Comparison of ENCODE assay signal across 13 cellular contexts in genomic region chr1:42927920-42928505, GRCh38. TPM values are rescaled to one million over a fixed set of nuclear protein-coding genes. Genes with fewer than 3 reads are reported as not detected.
DNase-seq lines count a peak whose midpoint lies in the region; ATAC-seq, FAIRE-seq and TF ChIP-seq lines count a peak whose summit lies in the region.
"Had no signal": no experiment of that assay in that cellular context is flagged by ENCODE, and none has a peak within 500 bp of the region (broad histone marks: within the 10 kb centered on the region; RNA-seq: fewer than 3 reads in every experiment).

No MANE protein-coding gene starts in this region.

- no peak overlapping the region for H3K4me2 ChIP-seq in HepG2 (ENCODE audit: low read depth, low read length)

- POLR2A ChIA-PET in HepG2 (lab: Yijun Ruan, JAX), result interaction anchor here (1.4 kb wide), 1 partner anchor 52 kb away, joined by 3 read pairs; no protein-coding TSS in a partner anchor

- ATAC-seq in HepG2, result no peak
- no peak for ATAC-seq in right lobe of liver
- no peak for ATAC-seq in RWPE2 (ENCODE audit: low read depth)
- ATAC-seq in stimulated activated naive B cell treated with anti-CD40 and anti-IgM and Interleukin-4, amounts not matched to agents 10 μg/mL and 1 μg/mL and 100 μg/mL, for 72 hours (replicated peaks), result no peak
- ATAC-seq: psoas muscle had no signal

- WGBS in HepG2 (ENCODE audit: low lambda C conversion rate), result 98% methylated on average over 9 of the region's 10 CpGs
- 88% methylated on average over 2 of the region's 10 CpGs for WGBS in right lobe of liver (ENCODE audit: insufficient coverage, low coverage, low lambda C conversion rate, missing lambda C conversion rate)
- 55 to 75% methylated on average over 3 to 6 of the region's 10 CpGs for WGBS in esophagus squamous epithelium, 2 donors

- H3K27me3 Mint-ChIP-seq in stimulated activated naive B cell treated with anti-CD40 and anti-IgM and Interleukin-4, amounts not matched to agents 10 μg/mL and 1 μg/mL and 100 μg/mL, for 72 hours, result no peaks in the 10 kb centered on the region

- peaks cover 14% of the 10 kb centered on the region for H3K79me2 ChIP-seq in HepG2 (ENCODE audit: insufficient read depth, low read length)

- peak overlapping the region in 1 of 2 donors; percentile 13 for H3K4me3 Mint-ChIP-seq in stimulated activated naive B cell treated with anti-CD40 and anti-IgM and Interleukin-4, amounts not matched to agents 10 μg/mL and 1 μg/mL and 100 μg/mL, for 72 hours

- H3K9me3 ChIP-seq in HepG2 (ENCODE audit: low read length), result no peaks in the 10 kb centered on the region
- no peaks in the 10 kb centered on the region for H3K9me3 ChIP-seq in right lobe of liver
- H3K9me3 ChIP-seq in RWPE2 (ENCODE audit: severe bottlenecking), result no peaks in the 10 kb centered on the region
- H3K9me3 ChIP-seq in esophagus squamous epithelium, result no peaks in the 10 kb centered on the region
- H3K9me3 ChIP-seq: psoas muscle had no signal

- H3K9ac ChIP-seq in HepG2 (ENCODE audit: insufficient read depth, low read depth, low read length), result no peak overlapping the region

- DNase-seq in HepG2 (ENCODE audit: low spot score) (no peak), right lobe of liver (no peak), RWPE2 (ENCODE audit: low spot score) (no peak), esophagus squamous epithelium (lab: John Stamatoyannopoulos, UW) (no peak), NCI-H524 (lab: John Stamatoyannopoulos, UW) (no peak), C1 segment of cervical spinal cord (lab: John Stamatoyannopoulos, UW) (no peak), NCI-H345 treated with DMSO at 0.1 percent for 48 hours (lab: John Stamatoyannopoulos, UW; ENCODE audit: unreplicated experiment) (no peak)
- no peak for DNase-seq in stimulated activated naive B cell treated with anti-CD40 and anti-IgM and Interleukin-4, amounts not matched to agents 10 μg/mL and 1 μg/mL and 100 μg/mL, for 72 hours
- DNase-seq: effector CD8-positive, alpha-beta T cell; NCI-H1105; NCI-H446 treated with DMSO at 0.1 percent for 48 hours; psoas muscle; stimulated activated CD4-positive, alpha-beta T cell treated with anti-CD3 and anti-CD28 coated beads, Interleukin-2, amount 100 ng/mL, for 48 hours had no signal

- peaks cover 62 to 81% of the 10 kb centered on the region in 2 donors for H3K4me1 Mint-ChIP-seq in stimulated activated naive B cell treated with anti-CD40 and anti-IgM and Interleukin-4, amounts not matched to agents 10 μg/mL and 1 μg/mL and 100 μg/mL, for 72 hours

- no peak overlapping the region for H2AFZ ChIP-seq in HepG2 (ENCODE audit: low read length)

- no peak for FAIRE-seq in HepG2 (lab: Jason Lieb, UNC)

- no peak overlapping the region for H3K27ac ChIP-seq in HepG2 (ENCODE audit: extremely low read length, insufficient read depth, low read length)
- H3K27ac ChIP-seq in right lobe of liver, result no peak overlapping the region
- H3K27ac ChIP-seq in RWPE2 (ENCODE audit: poor library complexity, severe bottlenecking), result peak overlapping the region; percentile 99
- H3K27ac ChIP-seq in esophagus squamous epithelium, result peak overlapping the region in 3 of 4 donors; percentile 24 to 32 (median 29)
- H3K27ac ChIP-seq: psoas muscle had no signal

- H4K20me1 ChIP-seq in HepG2 (ENCODE audit: insufficient read depth, low read length), result peaks cover 70% of the 10 kb centered on the region

- TF ChIP-seq CTCF in HepG2 (CRISPR knock-in tag; IDR thresholded peaks at IDR 0.05) (no peak), right lobe of liver (IDR thresholded peaks at IDR 0.05) (no peak), RWPE2 (IDR thresholded peaks at IDR 0.05; ENCODE audit: poor library complexity, severe bottlenecking) (no peak), esophagus squamous epithelium (IDR thresholded peaks at IDR 0.05) (no peak)

- H3K4me1 ChIP-seq in HepG2 (ENCODE audit: insufficient read depth, low read length) (peaks cover 64% of the 10 kb centered on the region), right lobe of liver (no peaks in the 10 kb centered on the region), RWPE2 (ENCODE audit: insufficient read depth, poor library complexity, severe bottlenecking) (peaks cover 24% of the 10 kb centered on the region), esophagus squamous epithelium (peaks cover 29 to 81% (median 29%) of the 10 kb centered on the region in 3 donors)
- H3K4me1 ChIP-seq: psoas muscle had no signal

- TF ChIP-seq POLR2A in HepG2 (IDR thresholded peaks at IDR 0.05; ENCODE audit: insufficient read depth in 1 of 2, low read depth in 2 of 2, low read length in 2 of 2), result no peak; a peak in 1 of 4 replicates
- TF ChIP-seq POLR2A in right lobe of liver (IDR thresholded peaks at IDR 0.05), result no peak
- no peak for TF ChIP-seq POLR2A in esophagus squamous epithelium (IDR thresholded peaks at IDR 0.05)

- in situ Hi-C loops in HepG2 (cut with HindIII; ENCODE audit: extremely low pct_ligation_motif_present, low pct_unique_long_range_greater_than_20kb), result no loop called here

- H3K36me3 ChIP-seq in HepG2 (replicated peaks in 1 of 2; ENCODE audit: control insufficient read depth in 1 of 2, insufficient read depth in 2 of 2, low read length in 2 of 2) (peaks cover 58 to 78% of the 10 kb centered on the region in 2 experiments), right lobe of liver (peaks cover 0 to 4% (median 0%) of the 10 kb centered on the region in 4 donors), RWPE2 (ENCODE audit: low read depth) (peaks cover 75% of the 10 kb centered on the region), esophagus squamous epithelium (peaks cover 43 to 64% (median 48%) of the 10 kb centered on the region in 3 donors)

- peaks cover 51 to 73% of the 10 kb centered on the region in 2 donors for H3K36me3 Mint-ChIP-seq in stimulated activated naive B cell treated with anti-CD40 and anti-IgM and Interleukin-4, amounts not matched to agents 10 μg/mL and 1 μg/mL and 100 μg/mL, for 72 hours

- H3K4me3 ChIP-seq in HepG2 (replicated peaks in 1 of 3; ENCODE audit: insufficient read depth in 1 of 3, low read depth in 2 of 3, low read length in 3 of 3), result no peak overlapping the region
- H3K4me3 ChIP-seq in right lobe of liver, result no peak overlapping the region
- H3K4me3 ChIP-seq in RWPE2 (ENCODE audit: severe bottlenecking), result no peak overlapping the region
- no peak overlapping the region for H3K4me3 ChIP-seq in esophagus squamous epithelium
- H3K4me3 ChIP-seq: psoas muscle had no signal

- H3K27me3 ChIP-seq in HepG2 (ENCODE audit: control insufficient read depth in 1 of 2, insufficient read depth in 2 of 2, low read length in 2 of 2) (no peaks in the 10 kb centered on the region), right lobe of liver (no peaks in the 10 kb centered on the region), RWPE2 (ENCODE audit: insufficient read depth, poor library complexity, severe bottlenecking) (no peaks in the 10 kb centered on the region), esophagus squamous epithelium (no peaks in the 10 kb centered on the region)

- no TSS peak for BruUV-seq in HepG2 (replicated peaks; lab: Mats Ljungman, UMichigan)

- CTCF ChIA-PET in HepG2 (lab: Yijun Ruan, JAX; ENCODE audit: low intra/inter-chr PET ratio, low total read pairs), result no interaction called here

- H3K27ac Mint-ChIP-seq in stimulated activated naive B cell treated with anti-CD40 and anti-IgM and Interleukin-4, amounts not matched to agents 10 μg/mL and 1 μg/mL and 100 μg/mL, for 72 hours, result peak overlapping the region; percentile 96

- intact Hi-C loops in HepG2 (cut with micrococcal nuclease; ENCODE audit: unreplicated experiment) (no loop called here), right lobe of liver (cut with DNase I) (no loop called here), esophagus squamous epithelium (cut with DNase I) (no loop called here)

- no peaks in the 10 kb centered on the region for H3K9me3 Mint-ChIP-seq in stimulated activated naive B cell treated with anti-CD40 and anti-IgM and Interleukin-4, amounts not matched to agents 10 μg/mL and 1 μg/mL and 100 μg/mL, for 72 hours

- TF ChIP-seq RAD21 in HepG2 (CRISPR knock-in tag; IDR thresholded peaks at IDR 0.05), result no peak

- TF ChIP-seq EP300 in HepG2 (IDR thresholded peaks at IDR 0.05; ENCODE audit: low read depth in 2 of 2, low read length in 2 of 2) (no peak), HepG2 (CRISPR knock-in tag; IDR thresholded peaks at IDR 0.05; ENCODE audit: borderline replicate concordance) (no peak)

RNA-seq across cellular contexts. Expression of gene SLC2A1, which starts 30.7 kb away (rescaled TPM):
- total RNA-seq in HepG2 (2016; rRNA removed; fragmentation: Illumina TruSeq; extraction: Trizol) (54.3 and 125 TPM in 2 replicates), right lobe of liver (10 to 100 TPM in 1 of 6 experiments, 1 to 10 TPM in 4, under 1 TPM in 1; 0.74 to 34.3 (median 5.8) TPM), esophagus squamous epithelium (100 to 1,000 TPM; 238 to 883 (median 448) TPM)
- total RNA-seq in HepG2 (2016; cell fraction: cytosol; rRNA removed; fragmentation: Illumina TruSeq; extraction: Trizol; ENCODE audit: low read depth), result 17.1 and 18.0 TPM in 2 replicates
- total RNA-seq in HepG2 (2016; cell fraction: insoluble cytoplasmic fraction; rRNA removed; fragmentation: Illumina TruSeq; extraction: Trizol), result 44.3 and 121 TPM in 2 replicates
- total RNA-seq in HepG2 (2016; cell fraction: membrane; rRNA removed; fragmentation: Illumina TruSeq; extraction: Trizol), result 38.1 and 44.0 TPM in 2 replicates
- total RNA-seq in HepG2 (2016; cell fraction: nucleus; rRNA removed; fragmentation: Illumina TruSeq; extraction: Trizol), result 146 and 160 TPM in 2 replicates
- 315 and 423 TPM in 2 replicates for polyA plus RNA-seq in HepG2 (2011; rRNA removed)
- 201 and 410 TPM in 2 replicates for polyA plus RNA-seq in HepG2 (2011; cell fraction: cytosol; rRNA removed)
- polyA plus RNA-seq in HepG2 (2011; cell fraction: nucleus; rRNA removed), result 305 and 663 TPM in 2 replicates
- 253 and 372 TPM in 2 replicates for polyA plus RNA-seq in HepG2 (2012)
- polyA plus RNA-seq in HepG2 (2016; cell fraction: cytosol; fragmentation: Illumina TruSeq; extraction: Trizol; ENCODE audit: low read depth), result 10.8 and 11.3 TPM in 2 replicates
- 47.5 and 58.0 TPM in 2 replicates for polyA plus RNA-seq in HepG2 (2016; cell fraction: insoluble cytoplasmic fraction; fragmentation: Illumina TruSeq; extraction: Trizol; ENCODE audit: low read depth)
- polyA plus RNA-seq in HepG2 (2016; cell fraction: membrane; fragmentation: Illumina TruSeq; extraction: Trizol; ENCODE audit: low read depth), result 20.7 and 24.0 TPM in 2 replicates
- polyA plus RNA-seq in HepG2 (2016; cell fraction: nucleus; fragmentation: Illumina TruSeq; extraction: Trizol; ENCODE audit: insufficient read depth, low read depth), result 232 and 245 TPM in 2 replicates
- 61.9 and 1,182 TPM in 2 replicates for polyA minus RNA-seq in HepG2 (2011; rRNA and poly(A)+ RNA removed; ENCODE audit: low replicate concordance)
- polyA minus RNA-seq in HepG2 (2011; cell fraction: cytosol; rRNA and poly(A)+ RNA removed), result 204 and 374 TPM in 2 replicates
- polyA minus RNA-seq in HepG2 (2011; cell fraction: nucleus; rRNA and poly(A)+ RNA removed), result 146 and 207 TPM in 2 replicates

Comparison
In these comparisons a context has a peak if more than half of its experiments do, and no peak if none do; other contexts are left out.
1. H3K27ac ChIP-seq: peak in RWPE2 (single experiment) and esophagus squamous epithelium (3 of 4); none in HepG2 (single experiment) and right lobe of liver (0 of 3).